Comparison of ENCODE assay signal across 13 cellular contexts in the genomic region with DNA sequence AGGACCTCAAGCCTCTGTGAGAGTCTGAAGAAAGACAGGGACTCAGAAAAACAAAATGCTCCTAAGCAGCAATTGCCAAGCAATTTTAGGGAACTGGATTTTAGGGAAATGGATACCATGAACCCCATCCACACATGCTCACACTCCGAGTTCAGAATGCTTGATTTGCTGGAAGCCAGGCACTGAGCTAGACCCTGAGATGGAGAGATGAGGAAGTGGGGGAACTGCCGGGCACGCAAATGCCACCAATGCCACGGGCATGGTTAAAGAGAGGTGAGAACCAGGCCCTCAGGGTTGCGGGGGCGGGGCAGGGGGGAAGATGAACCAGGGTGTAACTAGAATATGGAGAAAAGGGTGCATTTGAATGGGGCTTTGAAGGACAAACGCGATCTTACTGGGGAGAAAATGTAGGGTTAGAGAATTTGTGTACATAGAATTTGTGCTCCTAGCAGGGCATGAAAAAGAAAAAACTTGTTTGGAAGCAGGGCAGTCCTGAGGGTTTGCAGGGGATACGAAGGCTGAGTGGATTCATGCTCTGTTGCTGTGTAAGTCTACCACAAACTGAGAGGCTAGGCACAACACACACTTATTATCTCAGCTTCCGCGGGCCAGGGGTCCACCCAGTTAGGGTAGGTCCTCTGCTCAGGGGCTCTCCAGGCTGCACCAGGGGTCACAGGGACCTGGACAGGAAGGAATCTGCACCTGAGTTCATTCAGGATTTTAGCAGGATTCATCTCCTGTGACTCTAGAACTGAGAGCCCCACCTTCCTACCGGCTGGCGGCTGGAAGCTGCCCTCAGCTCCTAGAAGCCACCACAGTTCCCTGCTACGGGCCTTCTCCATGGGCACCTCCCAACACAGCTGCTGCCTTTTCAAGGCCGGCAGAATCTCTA.
"Had no signal": no experiment of that assay in that cellular context is flagged by ENCODE, and none has a peak within 500 bp of the region (broad histone marks: within the 10 kb centered on the region; RNA-seq: fewer than 3 reads in every experiment).

No MANE protein-coding gene starts in this region.

- H2AFZ ChIP-seq: hepatocyte had no signal

- H3K79me2 ChIP-seq: hepatocyte had no signal

- H3K9me3 ChIP-seq: prostate gland had no signal

- H3K4me1 Mint-ChIP-seq: mesothelial cell of epicardium had no signal

- H3K4me3 ChIP-seq: hepatocyte, prostate gland had no signal

- ATAC-seq: sciatic nerve had no signal

- H3K36me3 Mint-ChIP-seq: mesothelial cell of epicardium had no signal

- H3K4me3 Mint-ChIP-seq: activated naive CD4-positive, alpha-beta T cell treated with anti-CD3 and anti-CD28 coated beads for 36 hours; endodermal cell; mesothelial cell of epicardium; stimulated activated naive CD8-positive, alpha-beta T cell treated with anti-CD3 and anti-CD28 coated beads, Interleukin-15, Interleukin-2, amounts not matched to agents 100 ng/mL and 50 ng/mL, for 24 hours had no signal

- H3K27ac Mint-ChIP-seq: activated naive CD4-positive, alpha-beta T cell treated with anti-CD3 and anti-CD28 coated beads for 36 hours; endodermal cell; mesothelial cell of epicardium; stimulated activated naive CD8-positive, alpha-beta T cell treated with anti-CD3 and anti-CD28 coated beads, Interleukin-15, Interleukin-2, amounts not matched to agents 100 ng/mL and 50 ng/mL, for 24 hours had no signal

- H3K27ac ChIP-seq: hepatocyte, prostate gland had no signal

- H3K36me3 ChIP-seq: prostate gland had no signal

- H3K4me2 ChIP-seq: hepatocyte had no signal

- DNase-seq: activated CD4-positive, CD25-positive, alpha-beta regulatory T cell treated with anti-CD3 and anti-CD28 coated beads, Interleukin-2, amount 50 U/mL, for 72 hours; cerebellar nuclear complex; dermis blood vessel endothelial cell; endodermal cell; erythroblast; kidney glomerular epithelial cell; stimulated activated CD4-positive, alpha-beta T cell treated with anti-CD3 and anti-CD28 coated beads, Interleukin-12 subunit alpha, Interleukin-12 subunit beta, amount 100 ng/mL, for 4 hours had no signal

- H3K27me3 ChIP-seq: hepatocyte had no signal

- H3K9me3 Mint-ChIP-seq: activated naive CD4-positive, alpha-beta T cell treated with anti-CD3 and anti-CD28 coated beads for 36 hours; mesothelial cell of epicardium; stimulated activated naive CD8-positive, alpha-beta T cell treated with anti-CD3 and anti-CD28 coated beads, Interleukin-15, Interleukin-2, amounts not matched to agents 100 ng/mL and 50 ng/mL, for 24 hours had no signal
